In the genomic region with DNA sequence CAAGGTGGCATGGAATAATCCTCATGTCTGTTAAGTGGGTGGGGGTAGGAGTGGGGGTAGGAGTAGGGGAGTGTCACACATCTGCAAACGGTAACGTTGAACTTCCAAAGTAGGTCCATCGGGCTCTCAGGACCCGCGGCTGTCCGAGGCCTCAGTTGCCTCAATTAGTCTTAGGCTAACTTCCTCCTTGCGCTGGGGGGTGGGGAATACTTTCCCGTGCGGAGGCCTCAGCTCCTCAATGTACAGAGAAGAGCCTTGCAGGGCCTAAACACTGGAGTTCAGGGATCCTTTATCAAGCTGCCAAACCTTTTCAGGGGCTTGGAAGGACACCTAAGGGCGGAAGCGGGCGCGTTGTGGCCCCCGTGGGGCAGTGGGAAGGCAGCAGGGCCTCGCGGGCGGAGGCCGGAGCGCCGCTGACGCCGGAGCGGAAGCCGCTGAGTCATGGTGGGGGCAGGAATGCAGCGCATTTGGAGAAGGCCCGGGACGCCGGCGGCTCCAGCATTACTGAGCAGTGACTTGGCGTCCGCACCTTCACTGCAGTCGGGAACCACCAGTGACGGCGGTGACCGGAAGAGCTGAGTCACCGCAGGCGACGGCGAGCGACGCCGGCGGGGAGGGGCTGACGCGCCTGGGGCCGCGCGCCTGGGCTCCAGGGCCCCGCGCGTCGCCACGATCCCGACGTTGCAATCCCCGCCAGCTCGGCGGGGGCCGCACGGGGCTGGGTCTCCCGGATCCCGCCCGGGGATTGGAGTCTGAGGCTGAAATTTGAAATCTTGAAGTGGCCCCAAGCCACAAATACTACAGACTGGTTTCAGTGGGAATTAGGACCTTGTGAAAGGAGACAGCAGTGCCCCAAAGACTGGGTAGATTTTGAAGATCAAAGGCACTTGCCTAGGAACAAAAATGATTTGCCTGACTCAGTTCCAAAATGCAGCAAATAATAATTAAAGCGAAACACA, we compare ENCODE assay signal across 1 cellular context.
A peak's percentile ranks its signal among the peaks of the same experiment; 100 is the strongest.
TF ChIP-seq lines count a peak whose summit lies in the region.

No MANE protein-coding gene starts in this region.

TF ChIP-seq in K562, 482 proteins besides CTCF, POLR2A, EP300 and RAD21 (continued from another document and continues in another):
- TF ChIP-seq, protein P1, sequence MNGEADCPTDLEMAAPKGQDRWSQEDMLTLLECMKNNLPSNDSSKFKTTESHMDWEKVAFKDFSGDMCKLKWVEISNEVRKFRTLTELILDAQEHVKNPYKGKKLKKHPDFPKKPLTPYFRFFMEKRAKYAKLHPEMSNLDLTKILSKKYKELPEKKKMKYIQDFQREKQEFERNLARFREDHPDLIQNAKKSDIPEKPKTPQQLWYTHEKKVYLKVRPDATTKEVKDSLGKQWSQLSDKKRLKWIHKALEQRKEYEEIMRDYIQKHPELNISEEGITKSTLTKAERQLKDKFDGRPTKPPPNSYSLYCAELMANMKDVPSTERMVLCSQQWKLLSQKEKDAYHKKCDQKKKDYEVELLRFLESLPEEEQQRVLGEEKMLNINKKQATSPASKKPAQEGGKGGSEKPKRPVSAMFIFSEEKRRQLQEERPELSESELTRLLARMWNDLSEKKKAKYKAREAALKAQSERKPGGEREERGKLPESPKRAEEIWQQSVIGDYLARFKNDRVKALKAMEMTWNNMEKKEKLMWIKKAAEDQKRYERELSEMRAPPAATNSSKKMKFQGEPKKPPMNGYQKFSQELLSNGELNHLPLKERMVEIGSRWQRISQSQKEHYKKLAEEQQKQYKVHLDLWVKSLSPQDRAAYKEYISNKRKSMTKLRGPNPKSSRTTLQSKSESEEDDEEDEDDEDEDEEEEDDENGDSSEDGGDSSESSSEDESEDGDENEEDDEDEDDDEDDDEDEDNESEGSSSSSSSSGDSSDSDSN (IDR thresholded peaks at IDR 0.05; ENCODE audit: borderline replicate concordance in 1 of 2, low read depth in 2 of 2, low read length in 2 of 2), result peak; percentile 85 to 94; a peak in 3 of 4 replicates
- peak; percentile 98 to 99 for TF ChIP-seq MAZ (CRISPR knock-in tag; conservative IDR thresholded peaks at IDR 0.05 in 1 of 2, IDR thresholded peaks at IDR 0.05 in 1 of 2)
- peak; percentile 95 for TF ChIP-seq MAFK (IDR thresholded peaks at IDR 0.05; ENCODE audit: low read length)
- peak; percentile 31; the same call in 1 of the 2 replicates for TF ChIP-seq GTF2E2 (tag; IDR thresholded peaks at IDR 0.05)
- TF ChIP-seq NR4A1 (CRISPR knock-in tag; IDR thresholded peaks at IDR 0.05), result peak; percentile 70; the same call in 1 of the 2 replicates
- TF ChIP-seq NR4A1 (tag; IDR thresholded peaks at IDR 0.05), result peak; percentile 80
- TF ChIP-seq HDGF (IDR thresholded peaks at IDR 0.05), result no peak
- no peak; the same call in 1 of the 2 replicates for TF ChIP-seq HES1 (IDR thresholded peaks at IDR 0.05; ENCODE audit: low read depth)
- peak; percentile 99 for TF ChIP-seq RBFOX2 (IDR thresholded peaks at IDR 0.05; ENCODE audit: low read depth, low read length)
- TF ChIP-seq ARHGAP35 (IDR thresholded peaks at IDR 0.05; ENCODE audit: partially characterized antibody), result no peak
- TF ChIP-seq SAFB (IDR thresholded peaks at IDR 0.05; ENCODE audit: borderline replicate concordance, low read depth, low read length), result 0 out of 2 replicates have a peak, but pooled peaks have one; percentile 60
- TF ChIP-seq MAFG (tag; conservative IDR thresholded peaks at IDR 0.05), result peak; percentile 97
- no peak for TF ChIP-seq HOMEZ (CRISPR knock-in tag; IDR thresholded peaks at IDR 0.05)
- TF ChIP-seq HDAC2 (IDR thresholded peaks at IDR 0.05), result 0 out of 2 replicates have a peak, but pooled peaks have one; percentile 31
- no peak for TF ChIP-seq IFI16 (CRISPR knock-in tag; IDR thresholded peaks at IDR 0.05)
- peak; percentile 77 for TF ChIP-seq BRD9 (IDR thresholded peaks at IDR 0.05; ENCODE audit: low read depth, partially characterized antibody)
- TF ChIP-seq, protein P2, sequence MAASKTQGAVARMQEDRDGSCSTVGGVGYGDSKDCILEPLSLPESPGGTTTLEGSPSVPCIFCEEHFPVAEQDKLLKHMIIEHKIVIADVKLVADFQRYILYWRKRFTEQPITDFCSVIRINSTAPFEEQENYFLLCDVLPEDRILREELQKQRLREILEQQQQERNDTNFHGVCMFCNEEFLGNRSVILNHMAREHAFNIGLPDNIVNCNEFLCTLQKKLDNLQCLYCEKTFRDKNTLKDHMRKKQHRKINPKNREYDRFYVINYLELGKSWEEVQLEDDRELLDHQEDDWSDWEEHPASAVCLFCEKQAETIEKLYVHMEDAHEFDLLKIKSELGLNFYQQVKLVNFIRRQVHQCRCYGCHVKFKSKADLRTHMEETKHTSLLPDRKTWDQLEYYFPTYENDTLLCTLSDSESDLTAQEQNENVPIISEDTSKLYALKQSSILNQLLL (CRISPR knock-in tag; IDR thresholded peaks at IDR 0.05; ENCODE audit: borderline replicate concordance), result no peak
- peak; percentile 74; the same call in 1 of the 2 replicates for TF ChIP-seq SUPT5H (IDR thresholded peaks at IDR 0.05)
- TF ChIP-seq DDX20 (tag; IDR thresholded peaks at IDR 0.05; ENCODE audit: low read depth), result no peak
- TF ChIP-seq KDM2B (CRISPR knock-in tag; IDR thresholded peaks at IDR 0.05), result peak; percentile 67; the same call in 1 of the 2 replicates
- TF ChIP-seq PML (IDR thresholded peaks at IDR 0.05; ENCODE audit: low read length), result peak; percentile 65
- no peak for TF ChIP-seq POU5F1 (IDR thresholded peaks at IDR 0.05; ENCODE audit: borderline replicate concordance, low read depth, low read length, partially characterized antibody)
- TF ChIP-seq RCOR1 (IDR thresholded peaks at IDR 0.05; ENCODE audit: borderline replicate concordance in 1 of 2, low read depth in 2 of 2, low read length in 2 of 2), result peak; percentile 14 to 65; a peak in 2 of 4 replicates
- TF ChIP-seq STAT5A (IDR thresholded peaks at IDR 0.05; ENCODE audit: borderline replicate concordance, low read length), result no peak
- peak; percentile 16 for TF ChIP-seq HDAC3 (IDR thresholded peaks at IDR 0.05; ENCODE audit: borderline replicate concordance, partially characterized antibody)
- peak; percentile 99 for TF ChIP-seq ZFX (CRISPR knock-in tag; IDR thresholded peaks at IDR 0.05)
- TF ChIP-seq, protein P3, sequence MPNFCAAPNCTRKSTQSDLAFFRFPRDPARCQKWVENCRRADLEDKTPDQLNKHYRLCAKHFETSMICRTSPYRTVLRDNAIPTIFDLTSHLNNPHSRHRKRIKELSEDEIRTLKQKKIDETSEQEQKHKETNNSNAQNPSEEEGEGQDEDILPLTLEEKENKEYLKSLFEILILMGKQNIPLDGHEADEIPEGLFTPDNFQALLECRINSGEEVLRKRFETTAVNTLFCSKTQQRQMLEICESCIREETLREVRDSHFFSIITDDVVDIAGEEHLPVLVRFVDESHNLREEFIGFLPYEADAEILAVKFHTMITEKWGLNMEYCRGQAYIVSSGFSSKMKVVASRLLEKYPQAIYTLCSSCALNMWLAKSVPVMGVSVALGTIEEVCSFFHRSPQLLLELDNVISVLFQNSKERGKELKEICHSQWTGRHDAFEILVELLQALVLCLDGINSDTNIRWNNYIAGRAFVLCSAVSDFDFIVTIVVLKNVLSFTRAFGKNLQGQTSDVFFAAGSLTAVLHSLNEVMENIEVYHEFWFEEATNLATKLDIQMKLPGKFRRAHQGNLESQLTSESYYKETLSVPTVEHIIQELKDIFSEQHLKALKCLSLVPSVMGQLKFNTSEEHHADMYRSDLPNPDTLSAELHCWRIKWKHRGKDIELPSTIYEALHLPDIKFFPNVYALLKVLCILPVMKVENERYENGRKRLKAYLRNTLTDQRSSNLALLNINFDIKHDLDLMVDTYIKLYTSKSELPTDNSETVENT (CRISPR knock-in tag; IDR thresholded peaks at IDR 0.05), result peak; percentile 83
- peak; percentile 93 for TF ChIP-seq ELF1 (tag; IDR thresholded peaks at IDR 0.05)
- peak; percentile 60 for TF ChIP-seq CHD1 (IDR thresholded peaks at IDR 0.05; ENCODE audit: low read length)
- 0 out of 2 replicates have a peak, but pooled peaks have one; percentile 16 for TF ChIP-seq ZNF695 (CRISPR knock-in tag; IDR thresholded peaks at IDR 0.05)
- no peak for TF ChIP-seq PREB (CRISPR knock-in tag; IDR thresholded peaks at IDR 0.05)
- no peak for TF ChIP-seq IRF2 (CRISPR knock-in tag; IDR thresholded peaks at IDR 0.05)
- TF ChIP-seq JUNB (CRISPR knock-in tag; conservative IDR thresholded peaks at IDR 0.05), result 0 out of 2 replicates have a peak, but pooled peaks have one; percentile 34
- peak; percentile 64 for TF ChIP-seq FOXJ2 (tag; IDR thresholded peaks at IDR 0.05)
- TF ChIP-seq NFIX (CRISPR knock-in tag; IDR thresholded peaks at IDR 0.05; ENCODE audit: low read depth), result no peak
- no peak for TF ChIP-seq ZNF280B (CRISPR knock-in tag; IDR thresholded peaks at IDR 0.05)
- TF ChIP-seq ZNF354B (CRISPR knock-in tag; IDR thresholded peaks at IDR 0.05), result no peak
- 0 out of 2 replicates have a peak, but pooled peaks have one; percentile 6 for TF ChIP-seq LARP7 (IDR thresholded peaks at IDR 0.05)
- TF ChIP-seq, protein P4, sequence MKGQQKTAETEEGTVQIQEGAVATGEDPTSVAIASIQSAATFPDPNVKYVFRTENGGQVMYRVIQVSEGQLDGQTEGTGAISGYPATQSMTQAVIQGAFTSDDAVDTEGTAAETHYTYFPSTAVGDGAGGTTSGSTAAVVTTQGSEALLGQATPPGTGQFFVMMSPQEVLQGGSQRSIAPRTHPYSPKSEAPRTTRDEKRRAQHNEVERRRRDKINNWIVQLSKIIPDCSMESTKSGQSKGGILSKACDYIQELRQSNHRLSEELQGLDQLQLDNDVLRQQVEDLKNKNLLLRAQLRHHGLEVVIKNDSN (CRISPR knock-in tag; IDR thresholded peaks at IDR 0.05), result no peak
- TF ChIP-seq GABPB2 (CRISPR knock-in tag; conservative IDR thresholded peaks at IDR 0.05), result no peak
- TF ChIP-seq PCBP1 (IDR thresholded peaks at IDR 0.05; ENCODE audit: low read depth, low read length, poor library complexity, severe bottlenecking), result no peak
- TF ChIP-seq, protein P5, sequence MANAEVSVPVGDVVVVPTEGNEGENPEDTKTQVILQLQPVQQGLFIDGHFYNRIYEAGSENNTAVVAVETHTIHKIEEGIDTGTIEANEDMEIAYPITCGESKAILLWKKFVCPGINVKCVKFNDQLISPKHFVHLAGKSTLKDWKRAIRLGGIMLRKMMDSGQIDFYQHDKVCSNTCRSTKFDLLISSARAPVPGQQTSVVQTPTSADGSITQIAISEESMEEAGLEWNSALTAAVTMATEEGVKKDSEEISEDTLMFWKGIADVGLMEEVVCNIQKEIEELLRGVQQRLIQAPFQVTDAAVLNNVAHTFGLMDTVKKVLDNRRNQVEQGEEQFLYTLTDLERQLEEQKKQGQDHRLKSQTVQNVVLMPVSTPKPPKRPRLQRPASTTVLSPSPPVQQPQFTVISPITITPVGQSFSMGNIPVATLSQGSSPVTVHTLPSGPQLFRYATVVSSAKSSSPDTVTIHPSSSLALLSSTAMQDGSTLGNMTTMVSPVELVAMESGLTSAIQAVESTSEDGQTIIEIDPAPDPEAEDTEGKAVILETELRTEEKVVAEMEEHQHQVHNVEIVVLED (CRISPR knock-in tag; IDR thresholded peaks at IDR 0.05), result peak; percentile 94
- peak; percentile 60; the same call in 1 of the 2 replicates for TF ChIP-seq ZKSCAN1 (IDR thresholded peaks at IDR 0.05; ENCODE audit: low read depth, low read length)
- no peak for TF ChIP-seq NFYB (IDR thresholded peaks at IDR 0.05; ENCODE audit: extremely low read depth, insufficient read length)
- TF ChIP-seq ILF3 (IDR thresholded peaks at IDR 0.05; ENCODE audit: borderline replicate concordance), result no peak
- no peak for TF ChIP-seq ATF6 (CRISPR knock-in tag; IDR thresholded peaks at IDR 0.05)
- TF ChIP-seq BDP1 (IDR thresholded peaks at IDR 0.05; ENCODE audit: insufficient read depth, insufficient read length), result no peak
